8 cellular contexts compared by ENCODE assay signal in the genomic region with DNA sequence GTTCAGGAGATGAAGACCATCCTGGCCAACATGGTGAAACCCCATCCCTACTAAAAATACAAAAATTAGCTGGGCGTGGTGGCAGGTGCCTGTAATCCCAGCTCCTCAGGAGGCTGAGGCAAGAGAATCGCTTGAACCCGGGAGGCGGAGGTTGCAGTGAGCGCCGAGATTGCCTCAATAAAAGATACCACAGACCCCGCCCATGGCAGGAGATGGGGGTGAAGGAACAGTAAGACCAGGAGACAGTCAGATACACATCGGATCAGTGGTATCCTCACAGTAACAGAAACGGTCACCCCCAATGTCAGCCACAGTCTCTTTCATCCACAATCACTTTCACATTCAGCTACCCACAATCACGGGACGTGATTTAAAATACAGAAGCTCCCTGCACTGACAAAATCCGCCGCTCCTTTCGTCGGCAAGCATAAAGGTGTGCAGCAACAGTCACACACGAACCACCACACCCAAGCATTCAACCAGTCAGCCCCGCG. TPM values are rescaled to one million over a fixed set of nuclear protein-coding genes. Genes with fewer than 3 reads are reported as not detected.
DNase-seq lines count a peak whose midpoint lies in the region; ATAC-seq, FAIRE-seq and TF ChIP-seq lines count a peak whose summit lies in the region.
"Not testable (repeated sequence)": the region's sequence is repeated elsewhere in the genome, so short reads cannot be mapped to it uniquely, and the experiment has no call there.

No MANE protein-coding gene starts in this region.

- not testable (repeated sequence) for H2BK120ac ChIP-seq in H1 (replicated peaks; ENCODE audit: low read depth, low read length)

- H3K23ac ChIP-seq in H1 (ENCODE audit: insufficient read length), result not testable (repeated sequence)

- POLR2A ChIA-PET in activated CD8-positive, alpha-beta T cell treated with anti-CD3 and anti-CD28 coated beads, Interleukin-2, amount 10 ng/mL, durations not matched to agents 7 days and 5 days (lab: Charles Lee), result interaction anchor here (0.6 to 2.1 kb wide), 9 partner anchors 9 to 153 kb away, joined by 3 to 9 read pairs (median 4); a partner anchor contains a TSS
- POLR2A ChIA-PET in H1 (lab: Charles Lee; ENCODE audit: partially characterized antibody) (interaction anchor here (0.7 to 2.0 kb wide), 11 partner anchors 8 to 409 kb away, joined by 3 to 19 read pairs (median 4); a partner anchor contains a TSS), HepG2 (lab: Yijun Ruan, JAX) (interaction anchor here (0.5 to 1.7 kb wide), 17 partner anchors 17 to 1678 kb away, joined by 3 to 17 read pairs (median 5); a partner anchor contains a TSS)

- H3K36me3 ChIP-seq in H1 (ENCODE audit: control insufficient read depth in 2 of 4, insufficient read depth in 4 of 4, low read length in 3 of 4); HepG2 (replicated peaks in 1 of 2; ENCODE audit: control insufficient read depth in 1 of 2, insufficient read depth in 2 of 2, low read length in 2 of 2): not testable (repeated sequence)
- H3K36me3 ChIP-seq in gastrocnemius medialis, result peaks cover 0 to 21% of the 10 kb centered on the region in 2 donors

- peak overlapping the region; percentile 92 for H3K27ac Mint-ChIP-seq in activated CD8-positive, alpha-beta T cell treated with anti-CD3 and anti-CD28 coated beads, Interleukin-2, amount 10 ng/mL, durations not matched to agents 7 days and 5 days

- ATAC-seq in GM19328 (IDR thresholded peaks at IDR 0.05; ENCODE audit: unreplicated experiment) (peak; percentile 5), HG02885 (IDR thresholded peaks at IDR 0.05; ENCODE audit: poor library complexity, unreplicated experiment) (peak; percentile 24), HepG2 (peak; percentile 19), gastrocnemius medialis (peak; percentile 38 to 44)
- peak; percentile 58 for ATAC-seq in activated CD8-positive, alpha-beta T cell treated with anti-CD3 and anti-CD28 coated beads, Interleukin-2, amount 10 ng/mL, durations not matched to agents 7 days and 5 days

- not testable (repeated sequence) for DNase-seq in AG09309 (ENCODE audit: low read depth); activated CD8-positive, alpha-beta T cell treated with anti-CD3 and anti-CD28 coated beads, Interleukin-2, amount 10 ng/mL, durations not matched to agents 7 days and 5 days; H1 (ENCODE audit: low read depth in 1 of 2, low spot score in 2 of 2); HepG2 (ENCODE audit: low spot score); gastrocnemius medialis
- DNase-seq in NCI-H2029 (lab: John Stamatoyannopoulos, UW), result peak; percentile 14

- not testable (repeated sequence) for H3K4ac ChIP-seq in H1 (replicated peaks; ENCODE audit: insufficient read length, low read depth, low read length)

- not testable (repeated sequence) for TF ChIP-seq POLR2A in H1 (IDR thresholded peaks at IDR 0.05; ENCODE audit: control extremely low read depth in 1 of 2, low read depth in 2 of 2, low read length in 2 of 2); HepG2 (IDR thresholded peaks at IDR 0.05; ENCODE audit: insufficient read depth in 1 of 2, low read depth in 2 of 2, low read length in 2 of 2); gastrocnemius medialis (IDR thresholded peaks at IDR 0.05)

- H3K27me3 ChIP-seq in H1 (replicated peaks in 1 of 4; ENCODE audit: control insufficient read depth in 3 of 4, extremely low read depth in 1 of 4, insufficient read depth in 3 of 4, low read length in 3 of 4); HepG2 (ENCODE audit: control insufficient read depth in 1 of 2, insufficient read depth in 2 of 2, low read length in 2 of 2); gastrocnemius medialis: not testable (repeated sequence)

- H2BK12ac ChIP-seq in H1 (ENCODE audit: low read depth, low read length), result not testable (repeated sequence)

- TF ChIP-seq CTCF in AG09309 (IDR thresholded peaks at IDR 0.05; ENCODE audit: control insufficient read depth, insufficient read depth, low read depth, low read length, missing control alignments); H1 (IDR thresholded peaks at IDR 0.05; ENCODE audit: control extremely low read depth in 1 of 3, insufficient read depth in 1 of 3, low read depth in 1 of 3, low read length in 3 of 3); HepG2 (CRISPR knock-in tag; IDR thresholded peaks at IDR 0.05); gastrocnemius medialis (IDR thresholded peaks at IDR 0.05 in 4 of 5, conservative IDR thresholded peaks at IDR 0.05 in 1 of 5): not testable (repeated sequence)

- not testable (repeated sequence) for H2BK20ac ChIP-seq in H1 (ENCODE audit: low read length)

- in situ Hi-C loops in HepG2 (cut with HindIII; ENCODE audit: extremely low pct_ligation_motif_present, low pct_unique_long_range_greater_than_20kb), result not testable (repeated sequence)
- in situ Hi-C loops in gastrocnemius medialis (cut with MboI; ENCODE audit: low sequenced_read_pairs in 4 of 4), result loop anchor here in 2 of 4 donors (10.0 to 25.0 kb wide), 2 partner anchors 94 to 208 kb away; a partner anchor contains a TSS

- not testable (repeated sequence) for H3K79me2 ChIP-seq in H1 (ENCODE audit: control insufficient read depth in 1 of 2, insufficient read depth in 2 of 2, low read length in 2 of 2); HepG2 (ENCODE audit: insufficient read depth, low read length)

- FAIRE-seq in H1 (lab: Jason Lieb, UNC); HepG2 (lab: Jason Lieb, UNC): not testable (repeated sequence)

- not testable (repeated sequence) for H3K27me3 Mint-ChIP-seq in activated CD8-positive, alpha-beta T cell treated with anti-CD3 and anti-CD28 coated beads, Interleukin-2, amount 10 ng/mL, durations not matched to agents 7 days and 5 days (ENCODE audit: low read depth)

- not testable (repeated sequence) for H3K4me1 ChIP-seq in H1 (replicated peaks in 1 of 4; ENCODE audit: control insufficient read depth in 3 of 4, insufficient read depth in 4 of 4, low read length in 3 of 4); HepG2 (ENCODE audit: insufficient read depth, low read length); gastrocnemius medialis

- H3K4me3 ChIP-seq in AG09309 (ENCODE audit: control insufficient read depth, low read depth, low read length) (peak overlapping the region; percentile 84), H1 (ENCODE audit: extremely low read depth in 1 of 4, insufficient read depth in 2 of 4, low read depth in 3 of 4, low read length in 4 of 4) (peak overlapping the region; percentile 65 to 85 (median 71)), HepG2 (replicated peaks in 1 of 3; ENCODE audit: insufficient read depth in 1 of 3, low read depth in 2 of 3, low read length in 3 of 3) (peak overlapping the region; percentile 58 to 80 (median 59); a peak in 5 of 6 replicates), gastrocnemius medialis (peak overlapping the region; percentile 73 to 90 (median 88))

- not testable (repeated sequence) for H4K20me1 ChIP-seq in H1 (replicated peaks in 1 of 2; ENCODE audit: control insufficient read depth in 1 of 2, insufficient read depth in 2 of 2, low read length in 2 of 2); HepG2 (ENCODE audit: insufficient read depth, low read length)

- peak overlapping the region in 3 of 4 experiments; percentile 34 to 52 (median 46); a peak in 4 of 7 replicates for H3K9ac ChIP-seq in H1 (replicated peaks in 1 of 4; ENCODE audit: extremely low read depth in 1 of 4, low read depth in 3 of 4, low read length in 3 of 4)
- peak overlapping the region; percentile 75 for H3K9ac ChIP-seq in HepG2 (ENCODE audit: insufficient read depth, low read depth, low read length)

- TF ChIP-seq RAD21 in H1 (IDR thresholded peaks at IDR 0.05 in 1 of 2, conservative IDR thresholded peaks at IDR 0.05 in 1 of 2; ENCODE audit: low read depth in 2 of 2, low read length in 2 of 2); HepG2 (CRISPR knock-in tag; IDR thresholded peaks at IDR 0.05): not testable (repeated sequence)

- H3K23me2 ChIP-seq in H1 (ENCODE audit: low read depth, low read length), result not testable (repeated sequence)

- H3K4me3 Mint-ChIP-seq in activated CD8-positive, alpha-beta T cell treated with anti-CD3 and anti-CD28 coated beads, Interleukin-2, amount 10 ng/mL, durations not matched to agents 7 days and 5 days, result peak overlapping the region; percentile 94

- not testable (repeated sequence) for H2AK5ac ChIP-seq in H1 (ENCODE audit: low read depth, low read length)

- BruUV-seq in HepG2 (replicated peaks; lab: Mats Ljungman, UMichigan), result TSS peak; percentile 81

- peak overlapping the region; percentile 24 for H3K56ac ChIP-seq in H1 (replicated peaks; ENCODE audit: insufficient read length, low read depth, low read length)

- not testable (repeated sequence) for TF ChIP-seq EP300 in H1 (IDR thresholded peaks at IDR 0.05; ENCODE audit: borderline replicate concordance in 1 of 2, low read depth in 2 of 2, low read length in 2 of 2); HepG2 (IDR thresholded peaks at IDR 0.05; ENCODE audit: low read depth in 2 of 2, low read length in 2 of 2); HepG2 (CRISPR knock-in tag; IDR thresholded peaks at IDR 0.05; ENCODE audit: borderline replicate concordance)

- H3K36me3 Mint-ChIP-seq in activated CD8-positive, alpha-beta T cell treated with anti-CD3 and anti-CD28 coated beads, Interleukin-2, amount 10 ng/mL, durations not matched to agents 7 days and 5 days (ENCODE audit: low read depth), result peaks cover 17% of the 10 kb centered on the region

- H4K5ac ChIP-seq in H1 (ENCODE audit: insufficient read length, low read depth, low read length), result peak overlapping the region; percentile 79

- H2AFZ ChIP-seq in H1 (ENCODE audit: low read length), result peak overlapping the region; percentile 100
- peak overlapping the region; percentile 72 for H2AFZ ChIP-seq in HepG2 (ENCODE audit: low read length)

- 34% methylated on average over 18 of the region's 18 CpGs; no CpG with 5 or more reads in 1 of the 2 experiments for WGBS in H1 (ENCODE audit: extremely low coverage in 1 of 2, insufficient coverage in 1 of 2, insufficient read length in 1 of 2, insufficient replicate concordance in 2 of 2, low coverage in 1 of 2, low lambda C conversion rate in 2 of 2, missing lambda C conversion rate in 1 of 2), 2 experiments
- WGBS in HepG2 (ENCODE audit: low lambda C conversion rate), result 82% methylated on average over 7 of the region's 18 CpGs

- intact Hi-C loops in HepG2 (cut with micrococcal nuclease; ENCODE audit: unreplicated experiment) (loop anchor here (2.0 to 5.0 kb wide), 3 partner anchors 54 to 347 kb away; a partner anchor contains a TSS), gastrocnemius medialis (cut with DNase I; ENCODE audit: low total_unique reads) (loop anchor here (1.0 to 10.0 kb wide), 9 partner anchors 53 to 842 kb away; a partner anchor contains a TSS)

- H3K18ac ChIP-seq in H1 (ENCODE audit: extremely low read depth, low read length), result 0 out of 2 replicates have a peak overlapping the region, but pooled peaks have one; percentile 68

- not testable (repeated sequence) for H3K79me1 ChIP-seq in H1 (ENCODE audit: low read depth, low read length)

- H4K8ac ChIP-seq in H1 (ENCODE audit: extremely low read depth, insufficient read depth, low read length), result 0 out of 2 replicates have a peak overlapping the region, but pooled peaks have one; percentile 87

- not testable (repeated sequence) for H3K14ac ChIP-seq in H1 (ENCODE audit: insufficient read length)

- not testable (repeated sequence) for H2BK15ac ChIP-seq in H1 (ENCODE audit: low read length)

- H2BK5ac ChIP-seq in H1 (ENCODE audit: low read depth, low read length), result peak overlapping the region; percentile 12

- H3K9me3 ChIP-seq in H1 (ENCODE audit: insufficient read depth in 2 of 2, low read depth in 1 of 2, low read length in 1 of 2); gastrocnemius medialis: not testable (repeated sequence)
- peaks cover 41% of the 10 kb centered on the region for H3K9me3 ChIP-seq in HepG2 (ENCODE audit: low read length)

- H3K4me1 Mint-ChIP-seq in activated CD8-positive, alpha-beta T cell treated with anti-CD3 and anti-CD28 coated beads, Interleukin-2, amount 10 ng/mL, durations not matched to agents 7 days and 5 days (ENCODE audit: low read depth), result peaks cover 17% of the 10 kb centered on the region

- CTCF ChIA-PET in activated CD8-positive, alpha-beta T cell treated with anti-CD3 and anti-CD28 coated beads, Interleukin-2, amount 10 ng/mL, durations not matched to agents 7 days and 5 days (lab: Charles Lee), result interaction anchor here (1.0 to 1.4 kb wide), 3 partner anchors 60 to 520 kb away, joined by 3 to 6 read pairs (median 3); no protein-coding TSS in a partner anchor
- CTCF ChIA-PET in H1 (lab: Charles Lee; ENCODE audit: partially characterized antibody), result interaction anchor here (0.6 kb wide), 1 partner anchor 534 kb away, joined by 4 read pairs; no protein-coding TSS in a partner anchor
- CTCF ChIA-PET in HepG2 (lab: Yijun Ruan, JAX; ENCODE audit: low intra/inter-chr PET ratio, low total read pairs), result not testable (repeated sequence)

- H3K27ac ChIP-seq in H1 (ENCODE audit: low read depth, low read length) (0 out of 2 replicates have a peak overlapping the region, but pooled peaks have one; percentile 33), HepG2 (ENCODE audit: extremely low read length, insufficient read depth, low read length) (peak overlapping the region; percentile 66), gastrocnemius medialis (peak overlapping the region; percentile 84 to 91 (median 88))

- H3K9me3 Mint-ChIP-seq in activated CD8-positive, alpha-beta T cell treated with anti-CD3 and anti-CD28 coated beads, Interleukin-2, amount 10 ng/mL, durations not matched to agents 7 days and 5 days (ENCODE audit: insufficient read depth), result peaks cover 15% of the 10 kb centered on the region

- H4K91ac ChIP-seq in H1 (replicated peaks; ENCODE audit: insufficient read length, low read length), result not testable (repeated sequence)

- peak overlapping the region; percentile 94 to 95 for H3K4me2 ChIP-seq in H1 (ENCODE audit: insufficient read depth in 1 of 2, low read depth in 2 of 2, low read length in 2 of 2)
- peak overlapping the region; percentile 72 for H3K4me2 ChIP-seq in HepG2 (ENCODE audit: low read depth, low read length)

RNA-seq across cellular contexts. Expression of a gene that starts 0.5 kb away (rescaled TPM):
- 1 to 10 TPM; 6.5 to 6.7 TPM for total RNA-seq in activated CD8-positive, alpha-beta T cell treated with anti-CD3 and anti-CD28 coated beads, Interleukin-2, amount 10 ng/mL, durations not matched to agents 7 days and 5 days
- 3.7 and 4.5 TPM in 2 replicates for total RNA-seq in H1 (2021; fragmentation: NEBNext Ultra II Directional; extraction: Animal tissue kit (Norgen Biotek cat#: 25700))
- polyA plus RNA-seq in H1 (2011; rRNA removed) (1.3 and 2.1 TPM in 2 replicates), HepG2 (2011; rRNA removed) (1.0 and 1.5 TPM in 2 replicates)
- 1.3 TPM for polyA plus RNA-seq in H1 (2011; cell fraction: cytosol; rRNA removed)
- polyA plus RNA-seq in H1 (2011; cell fraction: nucleus; rRNA removed), result 1.4 TPM
- polyA plus RNA-seq in H1 (2012, experiment 1 of 2), result 1.4 to 3.1 TPM (median 1.9 TPM) in 4 replicates
- 0.28 TPM for polyA plus RNA-seq in H1 (2012, experiment 2 of 2)
- polyA plus RNA-seq in H1 (2013, experiment 1 of 2), result 1.7 TPM
- polyA plus RNA-seq in H1 (2013, experiment 2 of 2), result 1.5 TPM
- 2.6 TPM in 2 replicates for polyA minus RNA-seq in H1 (2011; rRNA and poly(A)+ RNA removed)
- polyA minus RNA-seq in H1 (2011; cell fraction: cytosol; rRNA and poly(A)+ RNA removed), result 2.5 TPM
- polyA minus RNA-seq in H1 (2011; cell fraction: nucleus; rRNA and poly(A)+ RNA removed), result 5.0 TPM
- total RNA-seq in HepG2 (2016; rRNA removed; fragmentation: Illumina TruSeq; extraction: Trizol) (3.5 and 4.2 TPM in 2 replicates), gastrocnemius medialis (1 to 10 TPM; 2.0 to 6.0 (median 2.8) TPM)
- 0.40 and 0.71 TPM in 2 replicates for total RNA-seq in HepG2 (2016; cell fraction: cytosol; rRNA removed; fragmentation: Illumina TruSeq; extraction: Trizol; ENCODE audit: low read depth)
- 3.8 and 3.9 TPM in 2 replicates for total RNA-seq in HepG2 (2016; cell fraction: insoluble cytoplasmic fraction; rRNA removed; fragmentation: Illumina TruSeq; extraction: Trizol)
- 1.6 and 1.9 TPM in 2 replicates for total RNA-seq in HepG2 (2016; cell fraction: membrane; rRNA removed; fragmentation: Illumina TruSeq; extraction: Trizol)
- total RNA-seq in HepG2 (2016; cell fraction: nucleus; rRNA removed; fragmentation: Illumina TruSeq; extraction: Trizol), result 4.9 and 5.8 TPM in 2 replicates
- polyA plus RNA-seq in HepG2 (2011; cell fraction: cytosol; rRNA removed), result 0.52 and 0.82 TPM in 2 replicates
- polyA plus RNA-seq in HepG2 (2011; cell fraction: nucleus; rRNA removed), result 1.2 and 2.0 TPM in 2 replicates
- 0.68 and 1.6 TPM in 2 replicates for polyA plus RNA-seq in HepG2 (2012)
- polyA plus RNA-seq in HepG2 (2016; cell fraction: cytosol; fragmentation: Illumina TruSeq; extraction: Trizol; ENCODE audit: low read depth), result 0.25 and 0.35 TPM in 2 replicates
- polyA plus RNA-seq in HepG2 (2016; cell fraction: insoluble cytoplasmic fraction; fragmentation: Illumina TruSeq; extraction: Trizol; ENCODE audit: low read depth), result 2.2 and 2.5 TPM in 2 replicates
- polyA plus RNA-seq in HepG2 (2016; cell fraction: membrane; fragmentation: Illumina TruSeq; extraction: Trizol; ENCODE audit: low read depth), result 0.51 and 0.65 TPM in 2 replicates
- 6.7 and 8.5 TPM in 2 replicates for polyA plus RNA-seq in HepG2 (2016; cell fraction: nucleus; fragmentation: Illumina TruSeq; extraction: Trizol; ENCODE audit: insufficient read depth, low read depth)
- polyA minus RNA-seq in HepG2 (2011; rRNA and poly(A)+ RNA removed; ENCODE audit: low replicate concordance), result 1.5 and 4.1 TPM in 2 replicates
- polyA minus RNA-seq in HepG2 (2011; cell fraction: cytosol; rRNA and poly(A)+ RNA removed), result 0.79 and 1.4 TPM in 2 replicates
- polyA minus RNA-seq in HepG2 (2011; cell fraction: nucleus; rRNA and poly(A)+ RNA removed), result 9.0 and 9.6 TPM in 2 replicates

Comparison
In these comparisons a context has a peak if more than half of its experiments do, and no peak if none do; other contexts are left out.
1. ATAC-seq: peak in every context shown above with its lines; median percentile 58 in activated CD8-positive, alpha-beta T cell treated with anti-CD3 and anti-CD28 coated beads, Interleukin-2, amount 10 ng/mL, durations not matched to agents 7 days and 5 days; 41 in gastrocnemius medialis; 24 in HG02885; 19 in HepG2; 5 in GM19328.
2. H3K27ac ChIP-seq: peak in every context shown above with its lines; median percentile 88 in gastrocnemius medialis; 66 in HepG2; 33 in H1.